ENCODE assay signal across 20 cellular contexts in the genomic region with DNA sequence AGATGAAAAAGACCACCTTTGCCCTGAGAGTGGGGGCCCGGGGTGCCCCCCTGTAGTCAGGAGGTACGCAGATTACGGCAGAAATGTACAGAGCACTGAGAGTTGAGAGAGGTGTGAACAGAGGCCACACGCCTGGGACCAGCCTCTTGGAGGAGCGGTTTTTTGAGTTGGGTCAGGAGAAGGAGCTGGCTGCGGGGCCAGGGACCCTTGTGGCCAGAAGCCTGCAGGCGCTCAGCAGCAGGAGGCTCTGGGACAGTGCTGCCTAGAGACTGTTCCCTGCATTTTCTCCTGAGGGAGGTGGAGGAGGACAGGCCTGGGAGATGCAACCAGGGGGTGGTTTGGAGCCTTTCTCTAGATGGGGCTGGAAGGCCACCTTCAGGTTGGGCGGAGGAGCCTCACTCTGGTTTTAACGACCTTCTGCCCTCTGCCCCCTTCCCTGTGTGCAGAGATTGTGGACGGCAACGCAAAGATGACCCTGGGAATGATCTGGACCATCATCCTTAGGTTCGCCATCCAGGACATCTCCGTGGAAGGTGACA. TPM values are rescaled to one million over a fixed set of nuclear protein-coding genes. Genes with fewer than 3 reads are reported as not detected.
DNase-seq lines count a peak whose midpoint lies in the region; ATAC-seq, FAIRE-seq and TF ChIP-seq lines count a peak whose summit lies in the region.
"Had no signal": no experiment of that assay in that cellular context is flagged by ENCODE, and none has a peak within 500 bp of the region (broad histone marks: within the 10 kb centered on the region; RNA-seq: fewer than 3 reads in every experiment).

No MANE protein-coding gene starts in this region.

- no peak for TF ChIP-seq EP300 in H1 (IDR thresholded peaks at IDR 0.05; ENCODE audit: borderline replicate concordance in 1 of 2, low read depth in 2 of 2, low read length in 2 of 2)

- no peak for TF ChIP-seq CTCF in Panc1 (IDR thresholded peaks at IDR 0.05)
- TF ChIP-seq CTCF in H1 (IDR thresholded peaks at IDR 0.05; ENCODE audit: control extremely low read depth in 1 of 3, insufficient read depth in 1 of 3, low read depth in 1 of 3, low read length in 3 of 3) = peak in 1 of 3 experiments; percentile 16; a peak in 1 of 4 replicates
- no peak for TF ChIP-seq CTCF in progenitor cell of endocrine pancreas (IDR thresholded peaks at IDR 0.05; ENCODE audit: unreplicated experiment)
- TF ChIP-seq CTCF in BE2C (IDR thresholded peaks at IDR 0.05; ENCODE audit: low read depth, low read length) = no peak

- no peak overlapping the region for H4K91ac ChIP-seq in H1 (replicated peaks; ENCODE audit: insufficient read length, low read length)

- DNase-seq in activated CD4-positive, alpha-beta memory T cell treated with anti-CD3 and anti-CD28 coated beads, Interleukin-2, amount 10 ng/mL, durations not matched to agents 7 days and 5 days = no peak
- DNase-seq in activated CD4-positive, alpha-beta memory T cell treated with anti-CD3 and anti-CD28 coated beads for 36 hours = no peak
- DNase-seq in Panc1 (ENCODE audit: low read depth, low spot score) (no peak), H1 (ENCODE audit: low read depth in 1 of 2, low spot score in 2 of 2) (no peak), progenitor cell of endocrine pancreas (ENCODE audit: low spot score, unreplicated experiment) (no peak), BE2C (no peak), cerebellar nuclear complex (lab: John Stamatoyannopoulos, UW) (no peak)
- DNase-seq: activated naive CD4-positive, alpha-beta T cell; CD4-positive, CD25-positive, alpha-beta regulatory T cell; foreskin fibroblast; NCI-H2029; NCI-H524 treated with DMSO at 0.1 percent for 48 hours; PC-3; stimulated activated CD4-positive, alpha-beta T cell treated with anti-CD3 and anti-CD28 coated beads, Interleukin-4, amount 100 ng/mL, for 1 hour; stimulated activated CD8-positive, alpha-beta memory T cell treated with anti-CD3 and anti-CD28 coated beads, Interleukin-4, amount 100 ng/mL, for 48 hours had no signal

- H3K4me1 Mint-ChIP-seq in activated CD4-positive, alpha-beta memory T cell treated with anti-CD3 and anti-CD28 coated beads, Interleukin-2, amount 10 ng/mL, durations not matched to agents 7 days and 5 days = peaks cover 5% of the 10 kb centered on the region
- no peaks in the 10 kb centered on the region for H3K4me1 Mint-ChIP-seq in activated CD4-positive, alpha-beta memory T cell treated with anti-CD3 and anti-CD28 coated beads for 36 hours (ENCODE audit: low read depth)
- H3K4me1 Mint-ChIP-seq in progenitor cell of endocrine pancreas (ENCODE audit: low read depth) = peaks cover 17% of the 10 kb centered on the region

- WGBS in H1 (ENCODE audit: extremely low coverage in 1 of 2, insufficient coverage in 1 of 2, insufficient read length in 1 of 2, insufficient replicate concordance in 2 of 2, low coverage in 1 of 2, low lambda C conversion rate in 2 of 2, missing lambda C conversion rate in 1 of 2), 2 experiments = 88% methylated on average over 13 of the region's 13 CpGs; no CpG with 5 or more reads in 1 of the 2 experiments

- no peak overlapping the region for H3K9ac ChIP-seq in H1 (replicated peaks in 1 of 4; ENCODE audit: extremely low read depth in 1 of 4, low read depth in 3 of 4, low read length in 3 of 4)

- no peak overlapping the region for H4K8ac ChIP-seq in H1 (ENCODE audit: extremely low read depth, insufficient read depth, low read length)

- H4K20me1 ChIP-seq in H1 (replicated peaks in 1 of 2; ENCODE audit: control insufficient read depth in 1 of 2, insufficient read depth in 2 of 2, low read length in 2 of 2) = peaks cover 8 to 14% of the 10 kb centered on the region in 2 experiments

- no peak overlapping the region for H3K4me2 ChIP-seq in H1 (ENCODE audit: insufficient read depth in 1 of 2, low read depth in 2 of 2, low read length in 2 of 2)

- TF ChIP-seq POLR2A in H1 (IDR thresholded peaks at IDR 0.05; ENCODE audit: control extremely low read depth in 1 of 2, low read depth in 2 of 2, low read length in 2 of 2) = no peak

- in situ Hi-C loops in Panc1 (cut with HindIII; ENCODE audit: low pct_unique_long_range_greater_than_20kb, low sequenced_read_pairs) = loop anchor here (5.0 kb wide), 1 partner anchor 157 kb away; no protein-coding TSS in a partner anchor

- peaks cover 82% of the 10 kb centered on the region for H3K36me3 ChIP-seq in Panc1 (ENCODE audit: control insufficient read depth, insufficient read depth, low read length)
- H3K36me3 ChIP-seq in H1 (ENCODE audit: control insufficient read depth in 2 of 4, insufficient read depth in 4 of 4, low read length in 3 of 4) = peaks cover 44 to 82% (median 59%) of the 10 kb centered on the region in 4 experiments
- H3K36me3 ChIP-seq in BE2C = peaks cover 64% of the 10 kb centered on the region

- H3K23ac ChIP-seq in H1 (ENCODE audit: insufficient read length) = no peak overlapping the region

- no peak for FAIRE-seq in H1 (lab: Jason Lieb, UNC)
- FAIRE-seq: H54 had no signal

- peaks cover 0 to 4% of the 10 kb centered on the region in 2 experiments; a peak in 1 of 4 replicates for H3K79me2 ChIP-seq in H1 (ENCODE audit: control insufficient read depth in 1 of 2, insufficient read depth in 2 of 2, low read length in 2 of 2)

- H3K9me3 ChIP-seq in Panc1 (ENCODE audit: control insufficient read depth, insufficient read depth, low read depth, low read length) (no peaks in the 10 kb centered on the region), H1 (ENCODE audit: insufficient read depth in 2 of 2, low read depth in 1 of 2, low read length in 1 of 2) (no peaks in the 10 kb centered on the region), BE2C (no peaks in the 10 kb centered on the region)

- no peak overlapping the region for H3K4me3 ChIP-seq in Panc1 (ENCODE audit: low read depth in 2 of 2, low read length in 2 of 2)
- no peak overlapping the region for H3K4me3 ChIP-seq in H1 (ENCODE audit: extremely low read depth in 1 of 4, insufficient read depth in 2 of 4, low read depth in 3 of 4, low read length in 4 of 4)
- no peak overlapping the region for H3K4me3 ChIP-seq in BE2C (ENCODE audit: low read depth, low read length)

- H3K14ac ChIP-seq in H1 (ENCODE audit: insufficient read length) = no peak overlapping the region

- H2AK5ac ChIP-seq in H1 (ENCODE audit: low read depth, low read length) = no peak overlapping the region

- ATAC-seq in Panc1 (peak; percentile 14; the same call in 1 of the 2 replicates), HG02981 (IDR thresholded peaks at IDR 0.05; ENCODE audit: unreplicated experiment) (no peak)
- ATAC-seq: PC-3, sciatic nerve had no signal

- H4K5ac ChIP-seq in H1 (ENCODE audit: insufficient read length, low read depth, low read length) = no peak overlapping the region

- no peak overlapping the region for H2AFZ ChIP-seq in H1 (ENCODE audit: low read length)

- peak overlapping the region; percentile 15 for H3K27ac Mint-ChIP-seq in activated CD4-positive, alpha-beta memory T cell treated with anti-CD3 and anti-CD28 coated beads, Interleukin-2, amount 10 ng/mL, durations not matched to agents 7 days and 5 days
- H3K27ac Mint-ChIP-seq in activated CD4-positive, alpha-beta memory T cell treated with anti-CD3 and anti-CD28 coated beads for 36 hours = no peak overlapping the region
- H3K27ac Mint-ChIP-seq in progenitor cell of endocrine pancreas = peak overlapping the region; percentile 71

- peaks cover 70% of the 10 kb centered on the region for H3K36me3 Mint-ChIP-seq in activated CD4-positive, alpha-beta memory T cell treated with anti-CD3 and anti-CD28 coated beads, Interleukin-2, amount 10 ng/mL, durations not matched to agents 7 days and 5 days (ENCODE audit: low read depth)
- peaks cover 21% of the 10 kb centered on the region for H3K36me3 Mint-ChIP-seq in activated CD4-positive, alpha-beta memory T cell treated with anti-CD3 and anti-CD28 coated beads for 36 hours
- H3K36me3 Mint-ChIP-seq in progenitor cell of endocrine pancreas (ENCODE audit: insufficient read depth) = peaks cover 21% of the 10 kb centered on the region

- no peaks in the 10 kb centered on the region for H3K27me3 Mint-ChIP-seq in activated CD4-positive, alpha-beta memory T cell treated with anti-CD3 and anti-CD28 coated beads, Interleukin-2, amount 10 ng/mL, durations not matched to agents 7 days and 5 days
- no peaks in the 10 kb centered on the region for H3K27me3 Mint-ChIP-seq in activated CD4-positive, alpha-beta memory T cell treated with anti-CD3 and anti-CD28 coated beads for 36 hours
- no peaks in the 10 kb centered on the region for H3K27me3 Mint-ChIP-seq in progenitor cell of endocrine pancreas
- H3K27me3 Mint-ChIP-seq: CD4-positive, CD25-positive, alpha-beta regulatory T cell had no signal

- no peaks in the 10 kb centered on the region for H3K27me3 ChIP-seq in Panc1 (ENCODE audit: control insufficient read depth, insufficient read depth, low read length)
- no peaks in the 10 kb centered on the region; a peak in 1 of 7 replicates for H3K27me3 ChIP-seq in H1 (replicated peaks in 1 of 4; ENCODE audit: control insufficient read depth in 3 of 4, extremely low read depth in 1 of 4, insufficient read depth in 3 of 4, low read length in 3 of 4)
- no peaks in the 10 kb centered on the region for H3K27me3 ChIP-seq in BE2C

- H3K23me2 ChIP-seq in H1 (ENCODE audit: low read depth, low read length) = no peaks in the 10 kb centered on the region

- H3K4me1 ChIP-seq in Panc1 (ENCODE audit: control insufficient read depth, insufficient read depth, low read length) (peaks cover 88% of the 10 kb centered on the region), H1 (replicated peaks in 1 of 4; ENCODE audit: control insufficient read depth in 3 of 4, insufficient read depth in 4 of 4, low read length in 3 of 4) (no peaks in the 10 kb centered on the region), BE2C (no peaks in the 10 kb centered on the region)

- no peak overlapping the region for H2BK12ac ChIP-seq in H1 (ENCODE audit: low read depth, low read length)

- no peak overlapping the region for H3K4ac ChIP-seq in H1 (replicated peaks; ENCODE audit: insufficient read length, low read depth, low read length)

- H2BK20ac ChIP-seq in H1 (ENCODE audit: low read length) = no peak overlapping the region

- no peak overlapping the region for H2BK15ac ChIP-seq in H1 (ENCODE audit: low read length)

- peak; percentile 31 to 43; a peak in 3 of 4 replicates for TF ChIP-seq RAD21 in H1 (IDR thresholded peaks at IDR 0.05 in 1 of 2, conservative IDR thresholded peaks at IDR 0.05 in 1 of 2; ENCODE audit: low read depth in 2 of 2, low read length in 2 of 2)

- peak overlapping the region; percentile 65 for H3K27ac ChIP-seq in Panc1 (ENCODE audit: low read length)
- H3K27ac ChIP-seq in H1 (ENCODE audit: low read depth, low read length) = no peak overlapping the region

- H3K18ac ChIP-seq in H1 (ENCODE audit: extremely low read depth, low read length) = no peak overlapping the region

- CTCF ChIA-PET in activated CD4-positive, alpha-beta memory T cell treated with anti-CD3 and anti-CD28 coated beads, Interleukin-2, amount 10 ng/mL, durations not matched to agents 7 days and 5 days (lab: Charles Lee) = no interaction called here
- CTCF ChIA-PET in activated CD4-positive, alpha-beta memory T cell treated with anti-CD3 and anti-CD28 coated beads for 36 hours (lab: Charles Lee) = interaction anchor here (1.0 kb wide), 1 partner anchor 67 kb away, joined by 4 read pairs; no protein-coding TSS in a partner anchor
- CTCF ChIA-PET in Panc1 (lab: Charles Lee) (interaction anchor here (0.8 kb wide), 1 partner anchor 102 kb away, joined by 10 read pairs; no protein-coding TSS in a partner anchor), H1 (lab: Charles Lee; ENCODE audit: partially characterized antibody) (interaction anchor here (0.8 to 6.2 kb wide), 9 partner anchors 13 to 68 kb away, joined by 3 to 39 read pairs (median 4); no protein-coding TSS in a partner anchor)

- no peak overlapping the region for H3K56ac ChIP-seq in H1 (replicated peaks; ENCODE audit: insufficient read length, low read depth, low read length)

- no peaks in the 10 kb centered on the region for H3K9me3 Mint-ChIP-seq in activated CD4-positive, alpha-beta memory T cell treated with anti-CD3 and anti-CD28 coated beads, Interleukin-2, amount 10 ng/mL, durations not matched to agents 7 days and 5 days
- H3K9me3 Mint-ChIP-seq in activated CD4-positive, alpha-beta memory T cell treated with anti-CD3 and anti-CD28 coated beads for 36 hours = no peaks in the 10 kb centered on the region
- no peaks in the 10 kb centered on the region for H3K9me3 Mint-ChIP-seq in progenitor cell of endocrine pancreas (ENCODE audit: low read depth)
- H3K9me3 Mint-ChIP-seq: neural crest cell had no signal

- BruUV-seq in Panc1 (replicated peaks; lab: Mats Ljungman, UMichigan) = TSS peak; percentile 53

- no peak overlapping the region for H2BK120ac ChIP-seq in H1 (replicated peaks; ENCODE audit: low read depth, low read length)

- no peak overlapping the region for H2BK5ac ChIP-seq in H1 (ENCODE audit: low read depth, low read length)

- POLR2A ChIA-PET in activated CD4-positive, alpha-beta memory T cell treated with anti-CD3 and anti-CD28 coated beads, Interleukin-2, amount 10 ng/mL, durations not matched to agents 7 days and 5 days (lab: Charles Lee) = interaction anchor here (0.9 kb wide), 1 partner anchor 19 kb away, joined by 3 read pairs; no protein-coding TSS in a partner anchor
- POLR2A ChIA-PET in activated CD4-positive, alpha-beta memory T cell treated with anti-CD3 and anti-CD28 coated beads for 36 hours (lab: Charles Lee) = no interaction called here
- POLR2A ChIA-PET in Panc1 (lab: Charles Lee) = interaction anchor here (0.6 to 1.1 kb wide), 4 partner anchors 12 to 55 kb away, joined by 3 read pairs; no protein-coding TSS in a partner anchor
- POLR2A ChIA-PET in H1 (lab: Charles Lee; ENCODE audit: partially characterized antibody) = interaction anchor here (0.8 to 3.2 kb wide), 5 partner anchors 8 to 18 kb away, joined by 3 to 9 read pairs (median 3); no protein-coding TSS in a partner anchor

- intact Hi-C loops in activated CD4-positive, alpha-beta memory T cell treated with anti-CD3 and anti-CD28 coated beads for 36 hours (cut with micrococcal nuclease) = no loop called here
- intact Hi-C loops in Panc1 (cut with micrococcal nuclease; ENCODE audit: unreplicated experiment) = no loop called here

- H3K4me3 Mint-ChIP-seq in activated CD4-positive, alpha-beta memory T cell treated with anti-CD3 and anti-CD28 coated beads, Interleukin-2, amount 10 ng/mL, durations not matched to agents 7 days and 5 days = no peak overlapping the region
- H3K4me3 Mint-ChIP-seq in activated CD4-positive, alpha-beta memory T cell treated with anti-CD3 and anti-CD28 coated beads for 36 hours = no peak overlapping the region
- H3K4me3 Mint-ChIP-seq in progenitor cell of endocrine pancreas (ENCODE audit: low read depth) = no peak overlapping the region
- H3K4me3 Mint-ChIP-seq: CD4-positive, CD25-positive, alpha-beta regulatory T cell; neural crest cell had no signal

- H3K79me1 ChIP-seq in H1 (ENCODE audit: low read depth, low read length) = peaks cover 11% of the 10 kb centered on the region

RNA-seq across cellular contexts. Expression of a gene that starts 39.7 kb away (rescaled TPM):
- 10 to 100 TPM; 22.9 to 24.9 TPM for total RNA-seq in activated CD4-positive, alpha-beta memory T cell treated with anti-CD3 and anti-CD28 coated beads, Interleukin-2, amount 10 ng/mL, durations not matched to agents 7 days and 5 days
- 1 to 10 TPM; 7.1 to 9.0 TPM for total RNA-seq in activated CD4-positive, alpha-beta memory T cell treated with anti-CD3 and anti-CD28 coated beads for 36 hours
- total RNA-seq in Panc1 (2021; ENCODE audit: unreplicated experiment) = 58.5 TPM
- polyA plus RNA-seq in Panc1 (2012; ENCODE audit: insufficient read length) = 81.4 TPM
- total RNA-seq in H1 (2021; fragmentation: NEBNext Ultra II Directional; extraction: Animal tissue kit (Norgen Biotek cat#: 25700)) = 7.9 and 8.8 TPM in 2 replicates
- polyA plus RNA-seq in H1 (2011; rRNA removed) = 20.0 and 25.9 TPM in 2 replicates
- 16.5 TPM for polyA plus RNA-seq in H1 (2011; cell fraction: cytosol; rRNA removed)
- 58.9 TPM for polyA plus RNA-seq in H1 (2011; cell fraction: nucleus; rRNA removed)
- polyA plus RNA-seq in H1 (2012, experiment 1 of 2) = 4.8 to 13.3 TPM (median 8.3 TPM) in 4 replicates
- polyA plus RNA-seq in H1 (2012, experiment 2 of 2) = 4.3 TPM
- polyA plus RNA-seq in H1 (2013, experiment 1 of 2) = 13.2 TPM
- polyA plus RNA-seq in H1 (2013, experiment 2 of 2) = 11.1 TPM
- polyA minus RNA-seq in H1 (2011; rRNA and poly(A)+ RNA removed) = 3.7 and 5.0 TPM in 2 replicates
- 6.4 TPM for polyA minus RNA-seq in H1 (2011; cell fraction: cytosol; rRNA and poly(A)+ RNA removed)
- 10.9 TPM for polyA minus RNA-seq in H1 (2011; cell fraction: nucleus; rRNA and poly(A)+ RNA removed)
- total RNA-seq in progenitor cell of endocrine pancreas = 4.1 and 5.0 TPM in 2 replicates
- polyA plus RNA-seq in BE2C (2012; ENCODE audit: insufficient read depth, insufficient read length, low read depth) = not detected
- total RNA-seq: A172, neural crest cell had no signal

RNA-seq across cellular contexts. Expression of a gene that starts 57.1 kb away (rescaled TPM):
- total RNA-seq in activated CD4-positive, alpha-beta memory T cell treated with anti-CD3 and anti-CD28 coated beads, Interleukin-2, amount 10 ng/mL, durations not matched to agents 7 days and 5 days = 100 to 1,000 TPM; 532 to 534 TPM
- total RNA-seq in activated CD4-positive, alpha-beta memory T cell treated with anti-CD3 and anti-CD28 coated beads for 36 hours = 100 to 1,000 TPM; 267 to 270 TPM
- total RNA-seq in Panc1 (2021; ENCODE audit: unreplicated experiment) (3,297 TPM), progenitor cell of endocrine pancreas (639 and 657 TPM in 2 replicates)
- polyA plus RNA-seq in Panc1 (2012; ENCODE audit: insufficient read length) = 5,405 TPM
- total RNA-seq in H1 (2021; fragmentation: NEBNext Ultra II Directional; extraction: Animal tissue kit (Norgen Biotek cat#: 25700)) = 520 and 530 TPM in 2 replicates
- polyA plus RNA-seq in H1 (2011; rRNA removed) = 211 and 281 TPM in 2 replicates
- polyA plus RNA-seq in H1 (2011; cell fraction: cytosol; rRNA removed) = 223 TPM
- 1,059 TPM for polyA plus RNA-seq in H1 (2011; cell fraction: nucleus; rRNA removed)
- polyA plus RNA-seq in H1 (2012, experiment 1 of 2) = 374 to 504 TPM (median 451 TPM) in 4 replicates
- 171 TPM for polyA plus RNA-seq in H1 (2012, experiment 2 of 2)
- polyA plus RNA-seq in H1 (2013, experiment 1 of 2) = 279 TPM
- 254 TPM for polyA plus RNA-seq in H1 (2013, experiment 2 of 2)
- polyA minus RNA-seq in H1 (2011; rRNA and poly(A)+ RNA removed) = 190 and 202 TPM in 2 replicates
- 103 TPM for polyA minus RNA-seq in H1 (2011; cell fraction: cytosol; rRNA and poly(A)+ RNA removed)
- polyA minus RNA-seq in H1 (2011; cell fraction: nucleus; rRNA and poly(A)+ RNA removed) = 171 TPM
- polyA plus RNA-seq in BE2C (2012; ENCODE audit: insufficient read depth, insufficient read length, low read depth) = 179 TPM
